In genomic region chr19:47489072-47489914, GRCh38 we compare ENCODE assay signal across 20 cellular contexts. TPM values are rescaled to one million over a fixed set of nuclear protein-coding genes. Genes with fewer than 3 reads are reported as not detected.
A peak's percentile ranks its signal among the peaks of the same experiment; 100 is the strongest.
DNase-seq lines count a peak whose midpoint lies in the region; ATAC-seq and TF ChIP-seq lines count a peak whose summit lies in the region.
"Had no signal": no experiment of that assay in that cellular context is flagged by ENCODE, and none has a peak within 500 bp of the region (broad histone marks: within the 10 kb centered on the region; RNA-seq: fewer than 3 reads in every experiment).

No MANE protein-coding gene starts in this region.

- H3K4me1 Mint-ChIP-seq in stimulated activated naive B cell treated with anti-CD40 and anti-IgM and Interleukin-4, amounts not matched to agents 10 μg/mL and 1 μg/mL and 100 μg/mL, for 72 hours = peaks cover 36 to 42% of the 10 kb centered on the region in 2 donors

- no peak overlapping the region for H3K4me3 Mint-ChIP-seq in stimulated activated naive B cell treated with anti-CD40 and anti-IgM and Interleukin-4, amounts not matched to agents 10 μg/mL and 1 μg/mL and 100 μg/mL, for 72 hours
- H3K4me3 Mint-ChIP-seq: B cell had no signal

- no peak overlapping the region for H3K4me3 ChIP-seq in fibroblast of mammary gland (ENCODE audit: control insufficient read depth, low read depth, low read length)
- H3K4me3 ChIP-seq: SJSA1, skin epidermis had no signal

- no peaks in the 10 kb centered on the region for H3K27me3 Mint-ChIP-seq in stimulated activated naive B cell treated with anti-CD40 and anti-IgM and Interleukin-4, amounts not matched to agents 10 μg/mL and 1 μg/mL and 100 μg/mL, for 72 hours
- H3K27me3 Mint-ChIP-seq: B cell had no signal

- no peak for ATAC-seq in activated naive CD4-positive, alpha-beta T cell treated with anti-CD3 and anti-CD28 coated beads, Interleukin-2, amount 50 U/mL, for 72 hours
- no peak for ATAC-seq in stimulated activated naive B cell treated with anti-CD40 and anti-IgM and Interleukin-4, amounts not matched to agents 10 μg/mL and 1 μg/mL and 100 μg/mL, for 72 hours (replicated peaks)
- ATAC-seq in HG02852 (IDR thresholded peaks at IDR 0.05; ENCODE audit: unreplicated experiment) (no peak), GM21723 (IDR thresholded peaks at IDR 0.05; ENCODE audit: unreplicated experiment) (no peak)
- ATAC-seq: Panc1 had no signal

- DNase-seq in activated naive CD4-positive, alpha-beta T cell treated with anti-CD3 and anti-CD28 coated beads, Interleukin-2, amount 50 U/mL, for 72 hours (ENCODE audit: low spot score in 2 of 2) = no peak
- DNase-seq in activated naive CD4-positive, alpha-beta T cell (lab: John Stamatoyannopoulos, UW) = no peak
- DNase-seq in RWPE1 (ENCODE audit: low spot score) (no peak), fibroblast of mammary gland (ENCODE audit: low read depth) (peak; percentile 59), hippocampal formation (lab: John Stamatoyannopoulos, UW) (no peak)
- DNase-seq in stimulated activated naive B cell treated with anti-CD40 and anti-IgM and Interleukin-4, amounts not matched to agents 10 μg/mL and 1 μg/mL and 100 μg/mL, for 72 hours = no peak
- DNase-seq: COR-L47, mesendoderm, NCI-H1694, NCI-H2171 treated with DMSO at 0.1 percent for 48 hours, NCI-H526, nucleus accumbens, T-helper 1 cell had no signal

- CTCF ChIA-PET in RWPE1 (lab: Yijun Ruan, JAX) = interaction anchor here (0.6 kb wide), 1 partner anchor 141 kb away, joined by 4 read pairs; no protein-coding TSS in a partner anchor

- peak overlapping the region; percentile 15 to 36 for H3K27ac Mint-ChIP-seq in activated naive CD4-positive, alpha-beta T cell treated with anti-CD3 and anti-CD28 coated beads, Interleukin-2, amount 50 U/mL, for 72 hours
- peak overlapping the region; percentile 57 for H3K27ac Mint-ChIP-seq in stimulated activated naive B cell treated with anti-CD40 and anti-IgM and Interleukin-4, amounts not matched to agents 10 μg/mL and 1 μg/mL and 100 μg/mL, for 72 hours
- H3K27ac Mint-ChIP-seq: B cell had no signal

- TF ChIP-seq CTCF in RWPE1 (conservative IDR thresholded peaks at IDR 0.05; ENCODE audit: low read depth) (no peak), fibroblast of mammary gland (conservative IDR thresholded peaks at IDR 0.05; ENCODE audit: control insufficient read depth, insufficient read depth, low read depth, low read length) (no peak)

- H3K27ac ChIP-seq in RWPE1 = peak overlapping the region; percentile 67
- H3K27ac ChIP-seq: KMS-11, SJSA1, skin epidermis had no signal

- peaks cover 3 to 9% of the 10 kb centered on the region in 2 donors for H3K36me3 Mint-ChIP-seq in activated naive CD4-positive, alpha-beta T cell treated with anti-CD3 and anti-CD28 coated beads, Interleukin-2, amount 50 U/mL, for 72 hours
- H3K36me3 Mint-ChIP-seq in stimulated activated naive B cell treated with anti-CD40 and anti-IgM and Interleukin-4, amounts not matched to agents 10 μg/mL and 1 μg/mL and 100 μg/mL, for 72 hours = peaks cover 32 to 45% of the 10 kb centered on the region in 2 donors

- POLR2A ChIA-PET in RWPE1 (lab: Yijun Ruan, JAX; ENCODE audit: low non-redundant PET) = interaction anchor here (0.6 kb wide), 1 partner anchor 209 kb away, joined by 3 read pairs; no protein-coding TSS in a partner anchor

- H3K9me3 Mint-ChIP-seq in activated naive CD4-positive, alpha-beta T cell treated with anti-CD3 and anti-CD28 coated beads, Interleukin-2, amount 50 U/mL, for 72 hours = no peaks in the 10 kb centered on the region
- H3K9me3 Mint-ChIP-seq in stimulated activated naive B cell treated with anti-CD40 and anti-IgM and Interleukin-4, amounts not matched to agents 10 μg/mL and 1 μg/mL and 100 μg/mL, for 72 hours = no peaks in the 10 kb centered on the region

RNA-seq across cellular contexts. Expression of gene KPTN, which starts 5.3 kb away (rescaled TPM):
- 10 to 100 TPM; 15.3 to 24.8 TPM for total RNA-seq in activated naive CD4-positive, alpha-beta T cell treated with anti-CD3 and anti-CD28 coated beads, Interleukin-2, amount 50 U/mL, for 72 hours

RNA-seq across cellular contexts. Expression of gene SLC8A2, which starts 17.6 kb away (rescaled TPM):
- total RNA-seq in activated naive CD4-positive, alpha-beta T cell treated with anti-CD3 and anti-CD28 coated beads, Interleukin-2, amount 50 U/mL, for 72 hours = under 1 TPM; 0.11 to 0.41 TPM
- total RNA-seq: B cell, SJSA1 had no signal

RNA-seq across cellular contexts. Expression of gene NAPA, which starts 25.6 kb away (rescaled TPM):
- 10 to 100 TPM; 69.7 to 78.5 TPM for total RNA-seq in activated naive CD4-positive, alpha-beta T cell treated with anti-CD3 and anti-CD28 coated beads, Interleukin-2, amount 50 U/mL, for 72 hours
